9 cellular contexts compared by ENCODE assay signal in the genomic region with DNA sequence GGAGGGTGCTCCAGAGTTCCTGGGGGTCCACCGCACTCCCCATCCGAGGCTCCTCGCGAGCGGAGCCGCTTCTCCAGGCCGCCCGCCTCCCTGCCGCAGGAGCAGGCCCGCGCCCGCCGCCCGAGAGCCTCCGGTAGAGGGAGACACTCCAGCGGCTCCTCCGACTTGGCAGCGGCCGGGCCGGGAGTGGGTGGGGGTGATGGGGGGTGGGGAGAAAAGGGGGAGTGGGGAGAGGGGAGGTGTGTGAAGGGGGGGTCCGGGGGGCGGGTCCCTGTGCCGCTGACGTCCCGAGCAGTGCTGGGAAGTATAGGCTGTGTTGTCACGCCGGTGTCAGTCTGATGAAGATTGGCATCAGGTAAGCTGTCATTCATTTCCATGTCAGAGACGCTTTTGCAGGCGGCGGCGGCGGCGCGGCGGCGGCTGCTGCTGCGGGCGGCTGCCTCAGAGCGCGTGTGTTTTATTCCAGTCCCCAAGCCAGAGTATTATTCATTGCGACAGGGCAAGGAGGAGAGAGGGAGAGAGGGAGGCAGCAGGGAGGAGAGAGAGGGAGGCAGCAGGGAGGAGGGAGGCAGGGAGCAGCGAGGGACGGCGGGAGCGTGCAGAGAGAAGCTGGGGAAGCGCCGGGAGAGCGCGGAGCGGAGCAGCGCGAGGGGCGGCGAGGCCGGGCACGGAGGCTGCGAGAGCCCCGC. TPM values are rescaled to one million over a fixed set of nuclear protein-coding genes. Genes with fewer than 3 reads are reported as not detected.
DNase-seq lines count a peak whose midpoint lies in the region; ATAC-seq, FAIRE-seq and TF ChIP-seq lines count a peak whose summit lies in the region.
"Had no signal": no experiment of that assay in that cellular context is flagged by ENCODE, and none has a peak within 500 bp of the region (broad histone marks: within the 10 kb centered on the region; RNA-seq: fewer than 3 reads in every experiment).

A gene with protein sequence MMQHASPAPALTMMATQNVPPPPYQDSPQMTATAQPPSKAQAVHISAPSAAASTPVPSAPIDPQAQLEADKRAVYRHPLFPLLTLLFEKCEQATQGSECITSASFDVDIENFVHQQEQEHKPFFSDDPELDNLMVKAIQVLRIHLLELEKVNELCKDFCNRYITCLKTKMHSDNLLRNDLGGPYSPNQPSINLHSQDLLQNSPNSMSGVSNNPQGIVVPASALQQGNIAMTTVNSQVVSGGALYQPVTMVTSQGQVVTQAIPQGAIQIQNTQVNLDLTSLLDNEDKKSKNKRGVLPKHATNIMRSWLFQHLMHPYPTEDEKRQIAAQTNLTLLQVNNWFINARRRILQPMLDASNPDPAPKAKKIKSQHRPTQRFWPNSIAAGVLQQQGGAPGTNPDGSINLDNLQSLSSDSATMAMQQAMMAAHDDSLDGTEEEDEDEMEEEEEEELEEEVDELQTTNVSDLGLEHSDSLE (plus strand): TSS at position 330 of the 689 bp plus-strand sequence. CDS start 186,555 bp downstream, outside the sequence.

- H3K79me2 ChIP-seq in astrocyte (ENCODE audit: insufficient read depth, low read length), result peaks cover 42% of the 10 kb centered on the region

- H2AFZ ChIP-seq in astrocyte (ENCODE audit: low read depth, low read length), result peak within 1 kb of the TSS; percentile 82

- H3K4me2 ChIP-seq in astrocyte (ENCODE audit: low read length), result peak within 1 kb of the TSS; percentile 96

- no peak for ATAC-seq in GM21423 (IDR thresholded peaks at IDR 0.05; ENCODE audit: unreplicated experiment)

- H3K9me3 ChIP-seq in astrocyte (ENCODE audit: insufficient read depth, low read depth, low read length), result no peaks in the 10 kb centered on the region

- no peaks in the 10 kb centered on the region for H3K27me3 ChIP-seq in astrocyte (ENCODE audit: insufficient read depth, low read length)
- no peaks in the 10 kb centered on the region for H3K27me3 ChIP-seq in rectal smooth muscle tissue (ENCODE audit: control insufficient read depth, insufficient read depth, low read length)

- H4K20me1 ChIP-seq in astrocyte (ENCODE audit: insufficient read depth, low read length), result peaks cover 6% of the 10 kb centered on the region

- H3K27me3 Mint-ChIP-seq in astrocyte (ENCODE audit: low read depth, unreplicated experiment), result no peaks in the 10 kb centered on the region

- H3K4me3 Mint-ChIP-seq in astrocyte (ENCODE audit: unreplicated experiment), result peak within 1 kb of the TSS; percentile 99

- H3K4me1 ChIP-seq in astrocyte (ENCODE audit: insufficient read depth, low read length), result peaks cover 35% of the 10 kb centered on the region
- H3K4me1 ChIP-seq in rectal smooth muscle tissue (ENCODE audit: control insufficient read depth, insufficient read depth, low read length), result peaks cover 13% of the 10 kb centered on the region

- peak; percentile 9 for FAIRE-seq in HTR-8/SVneo (lab: Jason Lieb, UNC)
- no peak for FAIRE-seq in astrocyte (lab: Jason Lieb, UNC)
- FAIRE-seq in urothelium cell line (lab: Jason Lieb, UNC), result no peak

- H3K36me3 Mint-ChIP-seq in astrocyte (ENCODE audit: low read depth, unreplicated experiment), result peaks cover 14% of the 10 kb centered on the region

- H3K4me3 ChIP-seq in astrocyte (ENCODE audit: insufficient read depth, low read depth, low read length) (peak within 1 kb of the TSS; percentile 82), rectal smooth muscle tissue (ENCODE audit: low read length) (peak within 1 kb of the TSS; percentile 80)

- peak; percentile 78 for DNase-seq in ELF-1 (ENCODE audit: low read depth, low spot score)
- peak; percentile 51 for DNase-seq in HTR-8/SVneo (ENCODE audit: insufficient read length, low spot score)
- DNase-seq in SW480 (ENCODE audit: low spot score), result peak; percentile 71
- peak; percentile 67 for DNase-seq in astrocyte (ENCODE audit: low read depth)
- DNase-seq in hepatic stellate cell (ENCODE audit: low spot score), result peak; percentile 89
- DNase-seq in urothelium cell line (ENCODE audit: low spot score), result peak; percentile 60

- TF ChIP-seq CTCF in astrocyte (IDR thresholded peaks at IDR 0.05; ENCODE audit: insufficient read depth, low read depth, low read length), result no peak

- H3K27ac ChIP-seq in astrocyte (ENCODE audit: low read depth, low read length) (peak within 1 kb of the TSS; percentile 79), rectal smooth muscle tissue (ENCODE audit: low read depth, low read length) (peak within 1 kb of the TSS; percentile 74)
- H3K27ac ChIP-seq: epithelial cell of prostate had no signal

- H3K36me3 ChIP-seq in astrocyte (ENCODE audit: insufficient read depth, low read length), result no peaks in the 10 kb centered on the region
- no peaks in the 10 kb centered on the region for H3K36me3 ChIP-seq in rectal smooth muscle tissue (ENCODE audit: control insufficient read depth, insufficient read depth, low read length)

- H3K9ac ChIP-seq in astrocyte (ENCODE audit: low read length) (peak within 1 kb of the TSS; percentile 92), rectal smooth muscle tissue (ENCODE audit: low read length) (peak within 1 kb of the TSS; percentile 45)

- H3K4me1 Mint-ChIP-seq in astrocyte (ENCODE audit: low read depth, unreplicated experiment), result peaks cover 32% of the 10 kb centered on the region

- peak within 1 kb of the TSS; percentile 100 for H3K27ac Mint-ChIP-seq in astrocyte (ENCODE audit: unreplicated experiment)

- H3K9me3 Mint-ChIP-seq in astrocyte (ENCODE audit: unreplicated experiment), result no peaks in the 10 kb centered on the region

RNA-seq across cellular contexts. Expression of the gene that starts here (rescaled TPM):
- total RNA-seq in astrocyte, result 53.4 and 69.9 TPM in 2 replicates
